Comparison of ENCODE assay signal across 13 cellular contexts in the genomic region with DNA sequence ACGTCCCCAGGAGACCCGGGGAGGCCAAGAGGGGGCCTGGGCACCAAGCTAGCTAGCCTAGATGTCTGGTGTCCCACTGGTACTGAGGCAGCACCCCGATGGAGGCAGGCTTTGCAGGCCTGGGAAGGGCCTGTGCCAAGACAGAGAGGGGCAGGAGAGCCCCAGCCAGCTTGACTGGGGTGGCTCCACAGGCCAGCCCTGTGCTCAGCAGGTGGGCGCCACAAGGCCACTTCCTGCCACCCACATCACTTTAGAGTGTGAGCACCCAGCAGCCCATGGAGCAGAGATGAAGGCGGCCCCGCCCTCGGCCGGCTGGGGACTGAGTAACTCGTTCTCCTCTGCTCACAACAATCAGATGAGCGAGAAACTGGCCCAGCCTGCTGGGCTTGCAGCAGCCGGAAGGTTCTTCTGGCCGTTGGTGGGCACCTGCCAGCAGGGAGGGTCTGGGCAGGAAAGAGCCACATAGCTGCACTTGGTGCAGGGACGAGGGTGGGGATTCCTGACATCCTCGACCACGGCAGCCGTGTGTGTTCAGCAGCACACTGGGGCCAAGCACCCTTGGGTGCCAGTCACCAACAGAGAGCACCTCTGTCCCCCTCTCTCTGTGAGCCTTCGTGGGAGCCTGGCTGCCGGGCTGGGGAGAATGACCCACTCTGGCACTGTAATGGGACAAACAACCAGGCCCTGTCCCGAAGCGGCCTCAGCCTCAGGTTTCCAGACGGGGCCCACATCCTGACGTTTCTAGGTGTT. TPM values are rescaled to one million over a fixed set of nuclear protein-coding genes. Genes with fewer than 3 reads are reported as not detected.
DNase-seq lines count a peak whose midpoint lies in the region; ATAC-seq, FAIRE-seq and TF ChIP-seq lines count a peak whose summit lies in the region.
"Had no signal": no experiment of that assay in that cellular context is flagged by ENCODE, and none has a peak within 500 bp of the region (broad histone marks: within the 10 kb centered on the region; RNA-seq: fewer than 3 reads in every experiment).

No MANE protein-coding gene starts in this region.

- H3K27me3 Mint-ChIP-seq in MCF 10A (ENCODE audit: insufficient read depth, unreplicated experiment): no peaks in the 10 kb centered on the region
- peaks cover 17% of the 10 kb centered on the region for H3K27me3 Mint-ChIP-seq in central memory CD8-positive, alpha-beta T cell
- no peaks in the 10 kb centered on the region for H3K27me3 Mint-ChIP-seq in natural killer cell (ENCODE audit: low read depth in 2 of 2)

- no peak for FAIRE-seq in HTR-8/SVneo (lab: Jason Lieb, UNC)
- FAIRE-seq: G401.6 had no signal

- peaks cover 13% of the 10 kb centered on the region for H3K36me3 Mint-ChIP-seq in MCF 10A (ENCODE audit: insufficient read depth, unreplicated experiment)
- H3K36me3 Mint-ChIP-seq in central memory CD8-positive, alpha-beta T cell (ENCODE audit: insufficient read depth): peaks cover 4% of the 10 kb centered on the region
- no peaks in the 10 kb centered on the region for H3K36me3 Mint-ChIP-seq in natural killer cell

- no peak overlapping the region for H3K4me3 ChIP-seq in breast epithelium
- peak overlapping the region in 1 of 2 donors; percentile 5 for H3K4me3 ChIP-seq in vagina
- H3K4me3 ChIP-seq: adrenal gland had no signal

- intact Hi-C loops in breast epithelium (cut with DNase I; ENCODE audit: low total_unique reads): no loop called here
- intact Hi-C loops in MCF 10A (cut with micrococcal nuclease): no loop called here
- intact Hi-C loops in natural killer cell (cut with micrococcal nuclease): loop anchor here (5.0 kb wide), 1 partner anchor 45 kb away; no protein-coding TSS in a partner anchor
- intact Hi-C loops in vagina (cut with DNase I): loop anchor here (5.0 kb wide), 1 partner anchor 45 kb away; no protein-coding TSS in a partner anchor

- H3K27ac ChIP-seq in breast epithelium (peak overlapping the region; percentile 36 to 82), vagina (peak overlapping the region; percentile 81)
- H3K27ac ChIP-seq: adrenal gland had no signal

- CTCF ChIA-PET in MCF 10A (lab: Yijun Ruan, JAX): interaction anchor here (0.6 kb wide), 1 partner anchor 11 kb away, joined by 3 read pairs; no protein-coding TSS in a partner anchor

- H3K4me1 ChIP-seq in breast epithelium (peaks cover 26 to 41% of the 10 kb centered on the region in 2 donors), vagina (peaks cover 99% of the 10 kb centered on the region)

- POLR2A ChIA-PET in MCF 10A (lab: Yijun Ruan, JAX): no interaction called here

- TF ChIP-seq CTCF in breast epithelium (IDR thresholded peaks at IDR 0.05) (no peak), MCF 10A (IDR thresholded peaks at IDR 0.05; ENCODE audit: unreplicated experiment) (no peak), natural killer cell (IDR thresholded peaks at IDR 0.05) (no peak), vagina (IDR thresholded peaks at IDR 0.05) (no peak)

- H3K36me3 ChIP-seq in breast epithelium (no peaks in the 10 kb centered on the region), vagina (no peaks in the 10 kb centered on the region)
- H3K36me3 ChIP-seq: adrenal gland had no signal

- H3K9me3 Mint-ChIP-seq in MCF 10A (ENCODE audit: unreplicated experiment) (no peaks in the 10 kb centered on the region), natural killer cell (no peaks in the 10 kb centered on the region)
- H3K9me3 Mint-ChIP-seq in central memory CD8-positive, alpha-beta T cell: no peaks in the 10 kb centered on the region
- H3K9me3 Mint-ChIP-seq: endodermal cell had no signal

- TF ChIP-seq POLR2A in breast epithelium (IDR thresholded peaks at IDR 0.05) (no peak), vagina (IDR thresholded peaks at IDR 0.05) (no peak)

- H3K4me1 Mint-ChIP-seq in MCF 10A (ENCODE audit: insufficient read depth, unreplicated experiment) (peaks cover 15% of the 10 kb centered on the region), natural killer cell (peaks cover 74 to 94% of the 10 kb centered on the region in 2 donors)
- peaks cover 46% of the 10 kb centered on the region for H3K4me1 Mint-ChIP-seq in central memory CD8-positive, alpha-beta T cell

- BruUV-seq in MCF 10A (replicated peaks; lab: Mats Ljungman, UMichigan): no TSS peak

- H3K27me3 ChIP-seq in breast epithelium (no peaks in the 10 kb centered on the region), vagina (no peaks in the 10 kb centered on the region)
- H3K27me3 ChIP-seq: adrenal gland had no signal

- no peak overlapping the region for H3K4me3 Mint-ChIP-seq in MCF 10A (ENCODE audit: unreplicated experiment)
- peak overlapping the region; percentile 47 for H3K4me3 Mint-ChIP-seq in central memory CD8-positive, alpha-beta T cell
- H3K4me3 Mint-ChIP-seq in natural killer cell: peak overlapping the region; percentile 89
- H3K4me3 Mint-ChIP-seq: endodermal cell had no signal

- H3K9me3 ChIP-seq in breast epithelium: no peaks in the 10 kb centered on the region
- H3K9me3 ChIP-seq in vagina: no peaks in the 10 kb centered on the region
- H3K9me3 ChIP-seq: adrenal gland had no signal

- H3K27ac Mint-ChIP-seq in MCF 10A (ENCODE audit: low read depth, unreplicated experiment): no peak overlapping the region
- no peak overlapping the region for H3K27ac Mint-ChIP-seq in central memory CD8-positive, alpha-beta T cell (ENCODE audit: low read depth)
- H3K27ac Mint-ChIP-seq in natural killer cell: peak overlapping the region; percentile 89 to 93
- H3K27ac Mint-ChIP-seq: endodermal cell had no signal

- no peak for DNase-seq in breast epithelium (ENCODE audit: low spot score in 2 of 2)
- no peak for DNase-seq in MCF 10A (ENCODE audit: unreplicated experiment)
- DNase-seq in central memory CD8-positive, alpha-beta T cell (ENCODE audit: low spot score in 2 of 2): no peak
- DNase-seq in natural killer cell: peak; percentile 71
- DNase-seq in vagina (ENCODE audit: extremely low spot score in 2 of 2): no peak
- no peak for DNase-seq in retina
- DNase-seq in HTR-8/SVneo (ENCODE audit: insufficient read length, low spot score): no peak
- DNase-seq: activated CD4-positive, alpha-beta T cell treated with anti-CD3 and anti-CD28 coated beads, Interleukin-2, amount 50 U/mL, for 1 hour; adrenal gland; endodermal cell; NCI-H526 treated with DMSO at 0.1 percent for 48 hours had no signal

- ATAC-seq in central memory CD8-positive, alpha-beta T cell (replicated peaks; ENCODE audit: extremely low read depth, poor library complexity, severe bottlenecking): peak; percentile 54
- ATAC-seq in natural killer cell (peak; percentile 86 to 90 (median 89)), HG02885 (IDR thresholded peaks at IDR 0.05; ENCODE audit: poor library complexity, unreplicated experiment) (no peak)

RNA-seq across cellular contexts. Expression of a gene that starts 7.6 kb away (rescaled TPM):
- total RNA-seq in breast epithelium (10 to 100 TPM; 25.3 to 64.2 (median 27.8) TPM), MCF 10A (2022) (85.7 and 115 TPM in 2 replicates), natural killer cell (100 to 1,000 TPM; 375 to 522 (median 377) TPM), vagina (88.4 TPM)

Comparison
In these comparisons a context has a peak if more than half of its experiments do, and no peak if none do; other contexts are left out.
1. H3K27ac Mint-ChIP-seq: peak in natural killer cell (2 of 2); none in MCF 10A (single experiment) and central memory CD8-positive, alpha-beta T cell (single experiment).
2. intact Hi-C loops: an anchor here in natural killer cell (5.0 kb wide) and vagina (5.0 kb wide); none called in breast epithelium and MCF 10A.